8 cellular contexts compared by ENCODE assay signal in genomic region chr22:28009272-28009827, GRCh38.
DNase-seq lines count a peak whose midpoint lies in the region; ATAC-seq and TF ChIP-seq lines count a peak whose summit lies in the region.

No MANE protein-coding gene starts in this region.

- intact Hi-C loops in ovary (cut with DNase I): loop anchor here (5.0 to 10.0 kb wide), 4 partner anchors 122 to 1257 kb away; partner anchors contain the start of gene MN1 (in 1 of the 4)

- 0 out of 2 replicates have a peak, but pooled peaks cover 3% of the 10 kb centered on the region for H4K20me1 ChIP-seq in DND-41 (ENCODE audit: insufficient read depth, low read length)

- no peak overlapping the region for H3K9ac ChIP-seq in DND-41 (ENCODE audit: low read depth, low read length)

- H3K4me3 ChIP-seq in DND-41 (ENCODE audit: low read depth in 1 of 2, low read length in 2 of 2) (no peak overlapping the region), ovary (no peak overlapping the region), thoracic aorta (no peak overlapping the region)
- no peak overlapping the region for H3K4me3 ChIP-seq in Jurkat, Clone E6-1 (ENCODE audit: low read length)

- TF ChIP-seq POLR2A in ovary (IDR thresholded peaks at IDR 0.05): no peak

- DNase-seq in DND-41 (peak; percentile 79), SHP77 (lab: John Stamatoyannopoulos, UW) (peak; percentile 44 to 57), globus pallidus (ENCODE audit: low spot score) (peak; percentile 75), ovary (peak; percentile 74 to 86 (median 85)), thoracic aorta (ENCODE audit: low spot score) (peak; percentile 24)
- DNase-seq in Jurkat, Clone E6-1 (ENCODE audit: low read depth, low spot score): peak; percentile 45
- peak; percentile 21 to 60 (median 48) for DNase-seq in activated naive CD4-positive, alpha-beta T cell (lab: John Stamatoyannopoulos, UW)

- H3K9me3 ChIP-seq in DND-41 (ENCODE audit: insufficient read depth, low read length, severe bottlenecking): no peaks in the 10 kb centered on the region
- H3K9me3 ChIP-seq in ovary: no peaks in the 10 kb centered on the region
- H3K9me3 ChIP-seq in thoracic aorta: no peaks in the 10 kb centered on the region

- H3K79me2 ChIP-seq in DND-41 (ENCODE audit: insufficient read depth, low read length): no peaks in the 10 kb centered on the region

- no peak for TF ChIP-seq EP300 in ovary (IDR thresholded peaks at IDR 0.05)

- H3K27ac ChIP-seq in DND-41 (ENCODE audit: low read length) (no peak overlapping the region), ovary (no peak overlapping the region), thoracic aorta (no peak overlapping the region)

- peaks cover 76% of the 10 kb centered on the region for H3K36me3 ChIP-seq in DND-41 (ENCODE audit: insufficient read depth, low read length)
- no peaks in the 10 kb centered on the region for H3K36me3 ChIP-seq in ovary
- H3K36me3 ChIP-seq in thoracic aorta: peaks cover 5% of the 10 kb centered on the region

- no peak overlapping the region for H3K4me2 ChIP-seq in DND-41 (ENCODE audit: insufficient read depth, low read length)

- TF ChIP-seq CTCF in DND-41 (IDR thresholded peaks at IDR 0.05; ENCODE audit: borderline replicate concordance, extremely low read depth, low read length, poor library complexity, severe bottlenecking) (peak; percentile 93), ovary (IDR thresholded peaks at IDR 0.05) (peak; percentile 84 to 95 (median 93)), thoracic aorta (IDR thresholded peaks at IDR 0.05) (peak; percentile 96)

- ATAC-seq in DND-41 (ENCODE audit: insufficient read depth, low read depth) (peak; percentile 96), thoracic aorta (ENCODE audit: insufficient number of reproducible peaks, low FRiP score, low read depth) (peak; percentile 38), HG03196 (IDR thresholded peaks at IDR 0.05; ENCODE audit: unreplicated experiment) (no peak)

- no peaks in the 10 kb centered on the region for H3K4me1 ChIP-seq in DND-41 (ENCODE audit: insufficient read depth, low read length)
- no peaks in the 10 kb centered on the region for H3K4me1 ChIP-seq in ovary (ENCODE audit: insufficient read depth)
- H3K4me1 ChIP-seq in thoracic aorta (ENCODE audit: control insufficient read depth in 1 of 2, low read depth in 2 of 2): peaks cover 0 to 14% of the 10 kb centered on the region in 2 donors

- H3K27me3 ChIP-seq in DND-41 (ENCODE audit: insufficient read depth, low read length, poor library complexity): no peaks in the 10 kb centered on the region
- no peaks in the 10 kb centered on the region for H3K27me3 ChIP-seq in ovary
- H3K27me3 ChIP-seq in thoracic aorta (replicated peaks; ENCODE audit: insufficient read depth): no peaks in the 10 kb centered on the region

- WGBS in ovary, 3 donors: 4 to 8% (median 5%) methylated on average over 14 of the region's 14 CpGs

- H2AFZ ChIP-seq in DND-41 (ENCODE audit: low read depth, low read length): no peak overlapping the region

Comparison
In these comparisons a context has a peak if more than half of its experiments do, and no peak if none do; other contexts are left out.
1. DNase-seq: peak in every context shown above with its lines; median percentile 85 in ovary; 79 in DND-41; 75 in globus pallidus; 50 in SHP77; 48 in activated naive CD4-positive, alpha-beta T cell; 45 in Jurkat, Clone E6-1; 24 in thoracic aorta.